1 cellular context compared by ENCODE assay signal in genomic region chr1:114455102-114455785, GRCh38.
TF ChIP-seq lines count a peak whose summit lies in the region.

No MANE protein-coding gene starts in this region.

TF ChIP-seq in IMR-90, 13 proteins besides CTCF, POLR2A, EP300 and RAD21 (continued from another document):
- TF ChIP-seq ELK1 (IDR thresholded peaks at IDR 0.05; ENCODE audit: borderline replicate concordance, low read depth, low read length): no peak
- no peak for TF ChIP-seq NFE2L2 (IDR thresholded peaks at IDR 0.05; ENCODE audit: low read depth, low read length)
- TF ChIP-seq CEBPB (IDR thresholded peaks at IDR 0.05; ENCODE audit: low read depth, low read length): peak; percentile 37; the same call in 1 of the 2 replicates
- no peak for TF ChIP-seq MAZ (IDR thresholded peaks at IDR 0.05; ENCODE audit: borderline replicate concordance, low read depth, low read length)
TF ChIP-seq in IMR-90: peak in this region for 1.
